ENCODE assay signal across 1 cellular context in the genomic region with DNA sequence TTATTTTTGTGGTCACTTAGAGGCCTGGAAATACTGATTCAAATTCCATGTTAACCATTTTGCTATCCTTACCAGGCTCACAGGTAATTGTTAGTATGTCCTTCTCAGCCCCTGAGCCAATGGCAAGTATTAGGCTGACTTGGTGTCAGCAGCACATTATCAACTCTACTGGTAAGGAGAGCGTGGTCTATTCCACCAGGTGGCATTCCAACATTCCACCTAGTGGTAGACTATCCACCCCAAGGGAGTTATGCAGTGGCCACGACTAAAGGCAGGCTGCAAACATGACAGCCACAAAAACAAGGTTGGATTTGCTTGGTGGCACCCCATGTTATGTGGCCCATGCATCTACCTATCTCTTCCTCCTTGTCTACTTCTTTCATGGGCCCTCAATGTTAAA.
TF ChIP-seq lines count a peak whose summit lies in the region.

No MANE protein-coding gene starts in this region.

TF ChIP-seq in HCT116, 20 proteins besides CTCF, POLR2A, EP300 and RAD21 (continued from another document):
- TF ChIP-seq EZH2phosphoT487 (IDR thresholded peaks at IDR 0.05; ENCODE audit: borderline replicate concordance), result no peak
- no peak for TF ChIP-seq SIN3A (IDR thresholded peaks at IDR 0.05; ENCODE audit: low read depth)
- no peak for TF ChIP-seq TCF7L2 (IDR thresholded peaks at IDR 0.05; ENCODE audit: borderline replicate concordance, extremely low read depth, insufficient read depth, insufficient read length)
- TF ChIP-seq, protein P1, sequence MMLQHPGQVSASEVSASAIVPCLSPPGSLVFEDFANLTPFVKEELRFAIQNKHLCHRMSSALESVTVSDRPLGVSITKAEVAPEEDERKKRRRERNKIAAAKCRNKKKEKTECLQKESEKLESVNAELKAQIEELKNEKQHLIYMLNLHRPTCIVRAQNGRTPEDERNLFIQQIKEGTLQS (IDR thresholded peaks at IDR 0.05), result no peak
- TF ChIP-seq, protein P2, sequence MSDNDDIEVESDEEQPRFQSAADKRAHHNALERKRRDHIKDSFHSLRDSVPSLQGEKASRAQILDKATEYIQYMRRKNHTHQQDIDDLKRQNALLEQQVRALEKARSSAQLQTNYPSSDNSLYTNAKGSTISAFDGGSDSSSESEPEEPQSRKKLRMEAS (IDR thresholded peaks at IDR 0.05), result no peak
